In genomic region chr10:101467286-101467770, GRCh38 we compare ENCODE assay signal across 9 cellular contexts.
DNase-seq lines count a peak whose midpoint lies in the region; ATAC-seq and TF ChIP-seq lines count a peak whose summit lies in the region.
"Had no signal": no experiment of that assay in that cellular context is flagged by ENCODE, and none has a peak within 500 bp of the region (broad histone marks: within the 10 kb centered on the region; RNA-seq: fewer than 3 reads in every experiment).

No MANE protein-coding gene starts in this region.

- H3K27ac ChIP-seq in AG04450 (ENCODE audit: low read depth, low read length) (no peak overlapping the region), SK-N-SH (ENCODE audit: low read depth in 2 of 2, low read length in 1 of 2) (no peak overlapping the region; a peak in 1 of 4 replicates), colonic mucosa (no peak overlapping the region), transverse colon (no peak overlapping the region)
- H3K27ac ChIP-seq: neutrophil had no signal

- H3K79me2 ChIP-seq in SK-N-SH (ENCODE audit: insufficient read depth) = no peaks in the 10 kb centered on the region

- POLR2A ChIA-PET in AG04450 (lab: Yijun Ruan, JAX) = interaction anchor here (0.6 kb wide), 1 partner anchor 94 kb away, joined by 4 read pairs; no protein-coding TSS in a partner anchor
- POLR2A ChIA-PET in SK-N-SH (lab: Yijun Ruan, JAX) = interaction anchor here (0.6 to 0.8 kb wide), 3 partner anchors 17 to 692 kb away, joined by 3 to 4 read pairs (median 3); no protein-coding TSS in a partner anchor

- H3K4me2 ChIP-seq in SK-N-SH = no peak overlapping the region

- DNase-seq in AG04450 (ENCODE audit: low read depth, low spot score) (peak; percentile 34), NCI-H1105 treated with DMSO at 0.1 percent for 48 hours (lab: John Stamatoyannopoulos, UW) (peak; percentile 89), SK-N-SH (peak; percentile 52), colonic mucosa (peak; percentile 32), left kidney (ENCODE audit: low read depth, low spot score) (peak; percentile 82), transverse colon (no peak)

- H4K20me1 ChIP-seq in SK-N-SH (ENCODE audit: insufficient read depth) = no peaks in the 10 kb centered on the region

- H3K4me3 ChIP-seq in AG04450 (ENCODE audit: low read depth, low read length) = no peak overlapping the region
- no peak overlapping the region; a peak in 1 of 4 replicates for H3K4me3 ChIP-seq in SK-N-SH (ENCODE audit: low read depth in 2 of 2, low read length in 1 of 2)
- H3K4me3 ChIP-seq in colonic mucosa = no peak overlapping the region
- no peak overlapping the region for H3K4me3 ChIP-seq in transverse colon

- H3K27me3 ChIP-seq in AG04450 (ENCODE audit: control insufficient read depth, insufficient read depth, low read length) (no peaks in the 10 kb centered on the region), SK-N-SH (ENCODE audit: insufficient read depth) (no peaks in the 10 kb centered on the region), colonic mucosa (no peaks in the 10 kb centered on the region), transverse colon (no peaks in the 10 kb centered on the region)
- H3K27me3 ChIP-seq: neutrophil had no signal

- H3K4me1 ChIP-seq in SK-N-SH (ENCODE audit: control insufficient read depth in 1 of 2, insufficient read depth in 2 of 2, low read depth in 1 of 2, low read length in 1 of 2) = peaks cover 0 to 13% of the 10 kb centered on the region in 2 experiments; a peak in 2 of 4 replicates
- H3K4me1 ChIP-seq in colonic mucosa = no peaks in the 10 kb centered on the region
- H3K4me1 ChIP-seq in transverse colon = peaks cover 0 to 15% (median 9%) of the 10 kb centered on the region in 4 donors

- WGBS in SK-N-SH (ENCODE audit: low lambda C conversion rate) = 0% methylated on average over 3 of the region's 3 CpGs
- 0 to 5% methylated on average over 3 of the region's 3 CpGs for WGBS in transverse colon (ENCODE audit: low coverage in 1 of 2), 2 donors

- H2AFZ ChIP-seq in SK-N-SH (ENCODE audit: low read depth) = no peak overlapping the region

- H3K9ac ChIP-seq in SK-N-SH (no peak overlapping the region), colonic mucosa (ENCODE audit: low read depth in 2 of 2, low read length in 2 of 2) (no peak overlapping the region)

- in situ Hi-C loops in transverse colon (cut with MboI; ENCODE audit: low pct_ligation_motif_present in 1 of 4, low pct_unique_long_range_greater_than_20kb in 1 of 4, low sequenced_read_pairs in 3 of 4) = loop anchor here in 1 of 4 donors (25.0 kb wide), 1 partner anchor 255 kb away; no protein-coding TSS in a partner anchor

- H3K9me2 ChIP-seq in SK-N-SH = no peaks in the 10 kb centered on the region

- CTCF ChIA-PET in AG04450 (lab: Charles Lee) (interaction anchor here (0.6 to 5.3 kb wide), 71 partner anchors 9 to 423 kb away, joined by 3 to 68 read pairs (median 5); no protein-coding TSS in a partner anchor), SK-N-SH (lab: Yijun Ruan, JAX) (interaction anchor here (0.6 to 6.3 kb wide), 68 partner anchors 9 to 373 kb away, joined by 3 to 108 read pairs (median 4); partner anchors contain the start of gene BTRC)

- TF ChIP-seq CTCF in AG04450 (IDR thresholded peaks at IDR 0.05; ENCODE audit: low read depth, low read length) = peak; percentile 94
- TF ChIP-seq CTCF in GM12801 (IDR thresholded peaks at IDR 0.05; ENCODE audit: extremely low read depth, insufficient read length) = peak; percentile 73
- TF ChIP-seq CTCF in SK-N-SH (IDR thresholded peaks at IDR 0.05) = peak; percentile 91
- peak; percentile 65 for TF ChIP-seq CTCF in colonic mucosa (IDR thresholded peaks at IDR 0.05)
- TF ChIP-seq CTCF in transverse colon (IDR thresholded peaks at IDR 0.05) = peak; percentile 67 to 76 (median 73)

- no peak for ATAC-seq in HG02642 (IDR thresholded peaks at IDR 0.05; ENCODE audit: poor library complexity, unreplicated experiment)

- TF ChIP-seq EP300 in SK-N-SH (IDR thresholded peaks at IDR 0.05; ENCODE audit: borderline replicate concordance in 1 of 2, low read depth in 1 of 2, low read length in 1 of 2) (no peak), transverse colon (IDR thresholded peaks at IDR 0.05; ENCODE audit: low read depth) (no peak)

- TF ChIP-seq POLR2A in transverse colon (IDR thresholded peaks at IDR 0.05) = no peak

- intact Hi-C loops in colonic mucosa (cut with DNase I) = no loop called here
- intact Hi-C loops in transverse colon (cut with DNase I; ENCODE audit: low total_unique reads) = no loop called here

- no peaks in the 10 kb centered on the region for H3K36me3 ChIP-seq in SK-N-SH (replicated peaks in 1 of 2; ENCODE audit: control insufficient read depth in 1 of 2, insufficient read depth in 2 of 2, low read length in 1 of 2)
- H3K36me3 ChIP-seq in colonic mucosa = no peaks in the 10 kb centered on the region
- no peaks in the 10 kb centered on the region for H3K36me3 ChIP-seq in transverse colon
- H3K36me3 ChIP-seq: neutrophil had no signal

- no peaks in the 10 kb centered on the region for H3F3A ChIP-seq in SK-N-SH (replicated peaks; ENCODE audit: insufficient read depth)

- no peaks in the 10 kb centered on the region for H3K9me3 ChIP-seq in AG04450 (ENCODE audit: control insufficient read depth, insufficient read depth, low read length)
- H3K9me3 ChIP-seq in SK-N-SH = no peaks in the 10 kb centered on the region
- H3K9me3 ChIP-seq in colonic mucosa = no peaks in the 10 kb centered on the region
- no peaks in the 10 kb centered on the region for H3K9me3 ChIP-seq in transverse colon
- H3K9me3 ChIP-seq: neutrophil had no signal

- peak; percentile 80 for TF ChIP-seq RAD21 in SK-N-SH (IDR thresholded peaks at IDR 0.05; ENCODE audit: low read length)

TF ChIP-seq in SK-N-SH, 30 proteins besides CTCF, POLR2A, EP300 and RAD21:
- no peak for TF ChIP-seq GATA2 (CRISPR knock-in tag; IDR thresholded peaks at IDR 0.05)
- TF ChIP-seq IRF3 (IDR thresholded peaks at IDR 0.05; ENCODE audit: low read depth, low read length) = no peak
- TF ChIP-seq RCOR1 (IDR thresholded peaks at IDR 0.05; ENCODE audit: low read length) = 0 out of 2 replicates have a peak, but pooled peaks have one; percentile 47
- peak; percentile 65 for TF ChIP-seq CHD2 (IDR thresholded peaks at IDR 0.05; ENCODE audit: low read length, partially characterized antibody)
- TF ChIP-seq SMC3 (IDR thresholded peaks at IDR 0.05; ENCODE audit: low read depth, low read length) = peak; percentile 75
